ENCODE assay signal across 8 cellular contexts in genomic region chr11:119728651-119729580, GRCh38. TPM values are rescaled to one million over a fixed set of nuclear protein-coding genes. Genes with fewer than 3 reads are reported as not detected.
DNase-seq lines count a peak whose midpoint lies in the region; ATAC-seq, FAIRE-seq and TF ChIP-seq lines count a peak whose summit lies in the region.

Gene NECTIN1, minus strand, starts transcription at chr11:119729200. Its CDS starts 647 bp downstream, at chr11:119728553.

- no peak for FAIRE-seq in pancreas (lab: Jason Lieb, UNC)

- H4K20me1 ChIP-seq in H9 (ENCODE audit: control insufficient read depth, insufficient read depth, insufficient read length), result no peaks in the 10 kb centered on the region

- no peak within 1 kb of the TSS for H2BK5ac ChIP-seq in H9 (ENCODE audit: insufficient read length, low read length)

- peak; percentile 8 to 97 for TF ChIP-seq POLR2A in thyroid gland (IDR thresholded peaks at IDR 0.05)

- H3K4me3 ChIP-seq in GM08714 (ENCODE audit: low read length) (peak within 1 kb of the TSS; percentile 78), MG63 (peak within 1 kb of the TSS; percentile 73), pancreas (peak within 1 kb of the TSS; percentile 73 to 86 (median 80)), thyroid gland (replicated peaks in 1 of 3) (peak within 1 kb of the TSS; percentile 66 to 87 (median 70))

- peak within 1 kb of the TSS; percentile 98 to 99 for H3K4me3 Mint-ChIP-seq in H9
- H3K4me3 Mint-ChIP-seq in activated naive CD8-positive, alpha-beta T cell treated with anti-CD3 and anti-CD28 coated beads for 36 hours, result peak within 1 kb of the TSS; percentile 83

- intact Hi-C loops in Right ventricle myocardium inferior (cut with DNase I), result loop anchor here (1.0 to 5.0 kb wide), 2 partner anchors 63 to 378 kb away; no protein-coding TSS in a partner anchor
- intact Hi-C loops in pancreas (cut with DNase I), result loop anchor here in 1 of 3 donors (5.0 kb wide), 1 partner anchor 57 kb away; no protein-coding TSS in a partner anchor
- intact Hi-C loops in thyroid gland (cut with DNase I), result loop anchor here (5.0 kb wide), 2 partner anchors 62 to 247 kb away; no protein-coding TSS in a partner anchor

- H4K5ac ChIP-seq in H9 (ENCODE audit: insufficient read length, low read depth, low read length), result no peak within 1 kb of the TSS

- H4K91ac ChIP-seq in H9 (ENCODE audit: insufficient read length, low read depth, low read length), result no peak within 1 kb of the TSS

- H3K9ac ChIP-seq in H9 (ENCODE audit: extremely low read depth, insufficient read length, low read length), result peak within 1 kb of the TSS; percentile 61

- no CpG with 5 or more reads among the region's 128 CpGs for WGBS in H9 (ENCODE audit: extremely low coverage, insufficient read length, low lambda C conversion rate)
- WGBS in pancreas, 2 donors, result 0 to 1% methylated on average over 64 to 128 of the region's 128 CpGs
- WGBS in thyroid gland, 2 donors, result 0 to 1% methylated on average over 14 to 23 of the region's 128 CpGs

- ATAC-seq in Right ventricle myocardium inferior (peak; percentile 94), pancreas (peak; percentile 83 to 91 (median 85))

- no peak within 1 kb of the TSS for H3K18ac ChIP-seq in H9 (ENCODE audit: insufficient read length, low read depth, low read length)

- H3K27ac ChIP-seq in H9 (ENCODE audit: insufficient read length, low read depth, low read length), result no peak within 1 kb of the TSS
- peak within 1 kb of the TSS; percentile 66 to 85 (median 79) for H3K27ac ChIP-seq in pancreas
- peak within 1 kb of the TSS in 2 of 3 donors; percentile 69 to 89 for H3K27ac ChIP-seq in thyroid gland

- H3K27ac Mint-ChIP-seq in H9, result peak within 1 kb of the TSS in 2 of 3 experiments; percentile 88 to 97; a peak in 3 of 7 replicates
- no peak within 1 kb of the TSS for H3K27ac Mint-ChIP-seq in activated naive CD8-positive, alpha-beta T cell treated with anti-CD3 and anti-CD28 coated beads for 36 hours

- no peak within 1 kb of the TSS for H2BK12ac ChIP-seq in H9 (ENCODE audit: insufficient read length, low read depth, low read length)

- H2AFZ ChIP-seq in H9 (ENCODE audit: low read length), result no peak within 1 kb of the TSS

- no peak within 1 kb of the TSS for H2BK20ac ChIP-seq in H9 (ENCODE audit: low read depth, low read length, poor library complexity, severe bottlenecking)

- peaks cover 11% of the 10 kb centered on the region for H3K23me2 ChIP-seq in H9 (ENCODE audit: insufficient read length, low read depth, low read length, poor library complexity, severe bottlenecking)

- H3K9me3 ChIP-seq in H9 (ENCODE audit: control insufficient read depth, low read depth, low read length), result no peaks in the 10 kb centered on the region
- H3K9me3 ChIP-seq in MG63, result no peaks in the 10 kb centered on the region; the same call in 1 of the 2 replicates
- H3K9me3 ChIP-seq in pancreas, result no peaks in the 10 kb centered on the region
- H3K9me3 ChIP-seq in thyroid gland, result no peaks in the 10 kb centered on the region

- no peak within 1 kb of the TSS for H3T11ph ChIP-seq in H9 (ENCODE audit: low read length)

- peaks cover 35 to 40% of the 10 kb centered on the region in 2 experiments for H3K4me1 Mint-ChIP-seq in H9
- H3K4me1 Mint-ChIP-seq in activated naive CD8-positive, alpha-beta T cell treated with anti-CD3 and anti-CD28 coated beads for 36 hours, result peaks cover 18% of the 10 kb centered on the region

- H3K14ac ChIP-seq in H9 (ENCODE audit: insufficient read depth, low read length), result peak within 1 kb of the TSS; percentile 58; the same call in 1 of the 2 replicates

- H3K4me1 ChIP-seq in H9 (ENCODE audit: insufficient read depth, low read length) (peaks cover 18% of the 10 kb centered on the region; the same call in 1 of the 2 replicates), pancreas (peaks cover 0 to 5% (median 0%) of the 10 kb centered on the region in 3 donors), thyroid gland (peaks cover 19 to 27% of the 10 kb centered on the region in 2 donors)

- H3K27me3 ChIP-seq in H9 (ENCODE audit: insufficient read depth, low read length) (no peaks in the 10 kb centered on the region), MG63 (no peaks in the 10 kb centered on the region), pancreas (no peaks in the 10 kb centered on the region), thyroid gland (no peaks in the 10 kb centered on the region)

- H3K36me3 Mint-ChIP-seq in H9 (ENCODE audit: insufficient read depth in 1 of 3, low read depth in 3 of 3), result peaks cover 0 to 14% (median 14%) of the 10 kb centered on the region in 3 experiments; a peak in 4 of 7 replicates
- no peaks in the 10 kb centered on the region for H3K36me3 Mint-ChIP-seq in activated naive CD8-positive, alpha-beta T cell treated with anti-CD3 and anti-CD28 coated beads for 36 hours

- no peak within 1 kb of the TSS for H3K23ac ChIP-seq in H9 (ENCODE audit: insufficient read length, low read depth, low read length)

- peaks cover under 1% of the 10 kb centered on the region for H3K79me1 ChIP-seq in H9 (ENCODE audit: insufficient read depth, low read depth, low read length, poor library complexity, severe bottlenecking)

- no peaks in the 10 kb centered on the region for H3K9me3 Mint-ChIP-seq in H9
- no peaks in the 10 kb centered on the region for H3K9me3 Mint-ChIP-seq in activated naive CD8-positive, alpha-beta T cell treated with anti-CD3 and anti-CD28 coated beads for 36 hours

- no peak within 1 kb of the TSS for H3K56ac ChIP-seq in H9 (ENCODE audit: insufficient read length, low read depth, low read length)

- no peak within 1 kb of the TSS for H2BK120ac ChIP-seq in H9 (ENCODE audit: low read depth, low read length, poor library complexity, severe bottlenecking)

- peaks cover 24% of the 10 kb centered on the region for H3K27me3 Mint-ChIP-seq in H9 (ENCODE audit: low read depth)
- peaks cover 43% of the 10 kb centered on the region for H3K27me3 Mint-ChIP-seq in activated naive CD8-positive, alpha-beta T cell treated with anti-CD3 and anti-CD28 coated beads for 36 hours

- H2BK15ac ChIP-seq in H9 (ENCODE audit: low read depth, low read length), result no peak within 1 kb of the TSS

- H2AK5ac ChIP-seq in H9 (ENCODE audit: insufficient read length, low read length), result no peak within 1 kb of the TSS

- H3K4ac ChIP-seq in H9 (ENCODE audit: low read depth, low read length), result no peak within 1 kb of the TSS

- TF ChIP-seq CTCF in H9 (conservative IDR thresholded peaks at IDR 0.05), result peak; percentile 99
- TF ChIP-seq CTCF in pancreas (IDR thresholded peaks at IDR 0.05), result peak; percentile 88 to 98 (median 98)
- peak; percentile 51 to 98 (median 85) for TF ChIP-seq CTCF in thyroid gland (IDR thresholded peaks at IDR 0.05)

- no peak within 1 kb of the TSS for H4K8ac ChIP-seq in H9 (replicated peaks; ENCODE audit: insufficient read length, low read depth, low read length)

- DNase-seq in H9 (peak; percentile 89), MG63 (peak; percentile 85), SKM-1 (lab: John Stamatoyannopoulos, UW; ENCODE audit: unreplicated experiment) (peak; percentile 57), Right ventricle myocardium inferior (ENCODE audit: missing footprints) (peak; percentile 95), pancreas (peak; percentile 86 to 99 (median 92)), thyroid gland (peak; percentile 84 to 87)
- peak; percentile 83 for DNase-seq in activated naive CD8-positive, alpha-beta T cell treated with anti-CD3 and anti-CD28 coated beads for 36 hours

- peak within 1 kb of the TSS; percentile 83 for H3K4me2 ChIP-seq in H9 (ENCODE audit: insufficient read depth, insufficient read length, low read length)

- H3K79me2 ChIP-seq in H9 (ENCODE audit: insufficient read depth, low read length), result peaks cover 31% of the 10 kb centered on the region; the same call in 1 of the 2 replicates

- H3K36me3 ChIP-seq in MG63 (no peaks in the 10 kb centered on the region), pancreas (no peaks in the 10 kb centered on the region), thyroid gland (no peaks in the 10 kb centered on the region)

RNA-seq across cellular contexts. Expression of gene NECTIN1, which starts in this region (rescaled TPM):
- total RNA-seq in H9 (2021), result 113 and 121 TPM in 2 replicates
- 2.2 and 5.3 TPM in 2 replicates for total RNA-seq in MG63 (2014; rRNA removed; shearing (Covaris generic); ENCODE audit: low replicate concordance)
- 1 to 10 TPM; 3.2 to 3.7 TPM for total RNA-seq in activated naive CD8-positive, alpha-beta T cell treated with anti-CD3 and anti-CD28 coated beads for 36 hours
- 20.0 TPM for total RNA-seq in Right ventricle myocardium inferior
- total RNA-seq in pancreas, result 10 to 100 TPM; 14.8 to 24.7 (median 22.2) TPM
- 1 to 10 TPM; 7.9 to 8.5 TPM for polyA plus RNA-seq in pancreas
- total RNA-seq in thyroid gland, result 1 to 10 TPM in 3 of 4 donors, under 1 TPM in 1; 0.94 to 5.3 (median 2.3) TPM
